Comparison of ENCODE assay signal across 12 cellular contexts in the genomic region with DNA sequence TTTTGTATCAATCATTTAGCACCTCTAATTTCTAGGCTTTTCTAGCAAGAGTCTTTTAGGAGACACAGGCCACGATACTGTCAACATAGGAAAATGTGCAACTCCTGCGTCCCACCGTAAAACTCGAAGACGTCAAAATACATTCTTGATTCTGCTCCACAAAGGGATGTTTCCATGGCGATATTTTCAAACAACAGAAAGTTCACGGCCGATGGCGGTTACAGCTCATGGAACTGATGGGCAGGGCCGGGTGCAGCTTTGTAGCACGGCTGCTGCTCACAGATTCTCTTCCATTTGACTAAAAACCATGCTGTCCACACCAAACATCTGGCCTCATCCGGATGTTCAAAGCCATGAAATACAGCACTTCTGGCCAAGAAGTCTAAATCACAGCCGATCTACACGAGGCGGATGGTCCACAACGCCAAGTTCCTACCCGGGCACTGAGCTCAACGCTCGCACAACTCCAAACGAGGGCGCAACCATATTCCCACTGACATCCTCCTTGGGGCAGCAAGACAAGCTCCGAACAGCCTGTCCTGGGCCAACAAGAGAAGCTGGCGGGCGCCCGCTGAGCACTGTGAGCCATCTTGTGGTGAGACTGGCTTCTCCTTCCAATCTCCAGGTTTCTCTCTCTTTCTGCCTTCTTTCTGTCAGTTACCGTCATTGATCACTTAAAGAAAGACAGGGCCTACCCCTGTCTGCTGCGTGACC.
A peak's percentile ranks its signal among the peaks of the same experiment; 100 is the strongest.
DNase-seq lines count a peak whose midpoint lies in the region; ATAC-seq and TF ChIP-seq lines count a peak whose summit lies in the region.
"Had no signal": no experiment of that assay in that cellular context is flagged by ENCODE, and none has a peak within 500 bp of the region (broad histone marks: within the 10 kb centered on the region; RNA-seq: fewer than 3 reads in every experiment).

No MANE protein-coding gene starts in this region.

- WGBS in mesendoderm (ENCODE audit: extremely low coverage, insufficient coverage, low lambda C conversion rate): no CpG with 5 or more reads among the region's 27 CpGs

- H2AK5ac ChIP-seq in mesendoderm (ENCODE audit: low read length): no peak overlapping the region

- peaks cover 44% of the 10 kb centered on the region for H3K79me1 ChIP-seq in mesendoderm (ENCODE audit: low read length)

- no peak overlapping the region for H3K9ac ChIP-seq in mesendoderm (ENCODE audit: low read length)

- H2BK120ac ChIP-seq in mesendoderm (ENCODE audit: low read depth, low read length): no peak overlapping the region

- no peak overlapping the region for H3K4me3 ChIP-seq in right atrium auricular region
- no peak overlapping the region for H3K4me3 ChIP-seq in left ventricle myocardium inferior
- H3K4me3 ChIP-seq in mesendoderm (ENCODE audit: low read length): no peak overlapping the region

- H3K27me3 ChIP-seq in right atrium auricular region: no peaks in the 10 kb centered on the region
- H3K27me3 ChIP-seq in left ventricle myocardium inferior (ENCODE audit: low read depth): no peaks in the 10 kb centered on the region
- no peaks in the 10 kb centered on the region for H3K27me3 ChIP-seq in mesendoderm (ENCODE audit: insufficient read depth, low read length, poor library complexity)
- H3K27me3 ChIP-seq: BE2C had no signal

- TF ChIP-seq CTCF in right atrium auricular region (IDR thresholded peaks at IDR 0.05) (no peak), left ventricle myocardium inferior (IDR thresholded peaks at IDR 0.05; ENCODE audit: borderline replicate concordance) (no peak)

- H3K56ac ChIP-seq in mesendoderm (ENCODE audit: low read length): no peak overlapping the region

- H3K18ac ChIP-seq in mesendoderm (ENCODE audit: low read length): no peak overlapping the region

- H3K79me2 ChIP-seq in mesendoderm (ENCODE audit: control insufficient read depth, insufficient read depth, low read length): peaks cover 51% of the 10 kb centered on the region

- H3K36me3 ChIP-seq in right atrium auricular region (no peaks in the 10 kb centered on the region), left ventricle myocardium inferior (no peaks in the 10 kb centered on the region), mesendoderm (ENCODE audit: control insufficient read depth, insufficient read depth, low read length) (peaks cover 2% of the 10 kb centered on the region)

- H3K27ac ChIP-seq in right atrium auricular region (peak overlapping the region; percentile 26 to 87), left ventricle myocardium inferior (replicated peaks) (no peak overlapping the region), mesendoderm (ENCODE audit: low read depth, low read length) (no peak overlapping the region)

- no peak for ATAC-seq in GM18907 (IDR thresholded peaks at IDR 0.05; ENCODE audit: unreplicated experiment)
- no peak for ATAC-seq in HG02938 (IDR thresholded peaks at IDR 0.05; ENCODE audit: unreplicated experiment)

- H3K23ac ChIP-seq in mesendoderm (ENCODE audit: low read length): peak overlapping the region; percentile 66

- DNase-seq in right atrium auricular region (ENCODE audit: low spot score) (no peak), left ventricle myocardium inferior (no peak), astrocyte of the hippocampus (ENCODE audit: low read depth, low spot score) (peak; percentile 34), mesendoderm (no peak), kidney glomerular epithelial cell (lab: John Stamatoyannopoulos, UW) (no peak), NCI-H510A treated with DMSO at 0.1 percent for 48 hours (lab: John Stamatoyannopoulos, UW) (no peak)
- DNase-seq: activated T-cell treated with anti-CD3 and anti-CD28 coated beads, Interleukin-2, amount 50 U/mL, for 48 hours; BE2C; NCI-H524; stimulated activated CD8-positive, alpha-beta memory T cell treated with anti-CD3 and anti-CD28 coated beads, Interleukin-4, amount 100 ng/mL, for 48 hours had no signal

- no peak overlapping the region for H2BK15ac ChIP-seq in mesendoderm (replicated peaks; ENCODE audit: low read depth)

- no peak overlapping the region for H4K8ac ChIP-seq in mesendoderm (ENCODE audit: low read depth, low read length)

- peaks cover 0 to 84% of the 10 kb centered on the region in 2 donors for H3K4me1 ChIP-seq in right atrium auricular region
- H3K4me1 ChIP-seq in left ventricle myocardium inferior: peaks cover 83% of the 10 kb centered on the region
- H3K4me1 ChIP-seq in mesendoderm (ENCODE audit: control insufficient read depth, low read depth, low read length): peaks cover 12% of the 10 kb centered on the region

- intact Hi-C loops in left ventricle myocardium inferior (cut with micrococcal nuclease): no loop called here

- no peak overlapping the region for H3K4me2 ChIP-seq in mesendoderm (ENCODE audit: low read length)

- no peak overlapping the region for H3K4ac ChIP-seq in mesendoderm (ENCODE audit: low read depth, low read length)

- H2BK5ac ChIP-seq in mesendoderm (ENCODE audit: low read length): no peak overlapping the region

- H3K9me3 ChIP-seq in right atrium auricular region (no peaks in the 10 kb centered on the region), left ventricle myocardium inferior (replicated peaks) (no peaks in the 10 kb centered on the region)
- H3K9me3 ChIP-seq: BE2C had no signal

- no peak overlapping the region for H4K5ac ChIP-seq in mesendoderm (ENCODE audit: low read length)

Comparison
In these comparisons a context has a peak if more than half of its experiments do, and no peak if none do; other contexts are left out.
1. H3K27ac ChIP-seq: peak in right atrium auricular region (2 of 2); none in left ventricle myocardium inferior (single experiment) and mesendoderm (single experiment).